ENCODE assay signal across 8 cellular contexts in genomic region chr20:956330-956951, GRCh38. TPM values are rescaled to one million over a fixed set of nuclear protein-coding genes. Genes with fewer than 3 reads are reported as not detected.
DNase-seq lines count a peak whose midpoint lies in the region; ATAC-seq, FAIRE-seq and TF ChIP-seq lines count a peak whose summit lies in the region.

No MANE protein-coding gene starts in this region.

- H3K27me3 ChIP-seq in DND-41 (ENCODE audit: insufficient read depth, low read length, poor library complexity) = no peaks in the 10 kb centered on the region
- H3K27me3 ChIP-seq in endothelial cell of umbilical vein (ENCODE audit: control insufficient read depth in 2 of 2, insufficient read depth in 2 of 2, low read length in 2 of 2) = no peaks in the 10 kb centered on the region

- H3K4me2 ChIP-seq in DND-41 (ENCODE audit: insufficient read depth, low read length) = no peak overlapping the region
- no peak overlapping the region for H3K4me2 ChIP-seq in endothelial cell of umbilical vein (ENCODE audit: insufficient read depth, low read length)

- intact Hi-C loops in endothelial cell of umbilical vein (cut with micrococcal nuclease) = loop anchor here (1.0 to 10.0 kb wide), 3 partner anchors 140 to 258 kb away; partner anchors contain the start of gene TMEM74B

- H3K36me3 ChIP-seq in DND-41 (ENCODE audit: insufficient read depth, low read length) (no peaks in the 10 kb centered on the region), endothelial cell of umbilical vein (ENCODE audit: control insufficient read depth in 2 of 2, extremely low read depth in 1 of 2, insufficient read depth in 2 of 2, low read length in 2 of 2) (no peaks in the 10 kb centered on the region)

- DNase-seq in DND-41 = peak; percentile 77
- peak; percentile 31 to 46 for DNase-seq in NOMO-1 (lab: John Stamatoyannopoulos, UW; ENCODE audit: unreplicated experiment in 2 of 2)
- peak; percentile 32 for DNase-seq in activated CD8-positive, alpha-beta memory T cell treated with anti-CD3 and anti-CD28 coated beads, Interleukin-2, amount 50 U/mL, for 1 hour (ENCODE audit: extremely low read depth)
- DNase-seq in endothelial cell of umbilical vein (ENCODE audit: low read depth, low spot score) = peak; percentile 62
- DNase-seq in mucosa of gallbladder (ENCODE audit: low spot score) = peak; percentile 51
- DNase-seq in stimulated activated CD8-positive, alpha-beta memory T cell treated with anti-CD3 and anti-CD28 coated beads, Interleukin-4, amount 100 ng/mL, for 4 hours (ENCODE audit: low read depth in 2 of 2, low spot score in 1 of 2) = peak; percentile 27 to 50

- H3K4me3 ChIP-seq in DND-41 (ENCODE audit: low read depth in 1 of 2, low read length in 2 of 2) (no peak overlapping the region), endothelial cell of umbilical vein (replicated peaks in 1 of 3; ENCODE audit: insufficient read depth in 1 of 3, low read depth in 1 of 3, low read length in 3 of 3) (no peak overlapping the region)

- dilution Hi-C loops in endothelial cell of umbilical vein (cut with MboI; ENCODE audit: extremely low pct_ligation_motif_present, low sequenced_read_pairs) = no loop called here

- peak; percentile 79 for FAIRE-seq in endothelial cell of umbilical vein (lab: Jason Lieb, UNC)

- H3K4me1 ChIP-seq in DND-41 (ENCODE audit: insufficient read depth, low read length) (no peaks in the 10 kb centered on the region), endothelial cell of umbilical vein (ENCODE audit: control insufficient read depth, extremely low read depth, insufficient read depth, low read length) (no peaks in the 10 kb centered on the region)

- H2AFZ ChIP-seq in DND-41 (ENCODE audit: low read depth, low read length) (no peak overlapping the region), endothelial cell of umbilical vein (ENCODE audit: low read depth, low read length) (no peak overlapping the region)

- no TSS peak for BruUV-seq in endothelial cell of umbilical vein (replicated peaks; lab: Mats Ljungman, UMichigan)

- no peak overlapping the region for H3K9ac ChIP-seq in DND-41 (ENCODE audit: low read depth, low read length)
- H3K9ac ChIP-seq in endothelial cell of umbilical vein (replicated peaks; ENCODE audit: extremely low read depth, insufficient read depth, low read length) = no peak overlapping the region

- H3K27ac ChIP-seq in DND-41 (ENCODE audit: low read length) = no peak overlapping the region
- no peak overlapping the region for H3K27ac ChIP-seq in endothelial cell of umbilical vein (ENCODE audit: insufficient read depth, low read depth, low read length)

- H3K79me2 ChIP-seq in DND-41 (ENCODE audit: insufficient read depth, low read length) = no peaks in the 10 kb centered on the region
- H3K79me2 ChIP-seq in endothelial cell of umbilical vein (ENCODE audit: control insufficient read depth, insufficient read depth, low read length) = no peaks in the 10 kb centered on the region

- POLR2A ChIA-PET in endothelial cell of umbilical vein (lab: Charles Lee) = interaction anchor here (0.6 kb wide), 1 partner anchor 140 kb away, joined by 3 read pairs; no protein-coding TSS in a partner anchor

- TF ChIP-seq CTCF in DND-41 (IDR thresholded peaks at IDR 0.05; ENCODE audit: borderline replicate concordance, extremely low read depth, low read length, poor library complexity, severe bottlenecking) (peak; percentile 100), endothelial cell of umbilical vein (IDR thresholded peaks at IDR 0.05; ENCODE audit: extremely low read depth in 1 of 2, insufficient read depth in 1 of 2, low read depth in 1 of 2, low read length in 2 of 2) (peak; percentile 93 to 96)

- no peaks in the 10 kb centered on the region for H3K9me1 ChIP-seq in endothelial cell of umbilical vein (replicated peaks; ENCODE audit: control insufficient read depth, extremely low read depth, insufficient read depth, low read length)

- CTCF ChIA-PET in endothelial cell of umbilical vein (lab: Charles Lee) = interaction anchor here (0.7 to 6.9 kb wide), 26 partner anchors 9 to 820 kb away, joined by 3 to 441 read pairs (median 3); no protein-coding TSS in a partner anchor

- no peaks in the 10 kb centered on the region for H4K20me1 ChIP-seq in DND-41 (ENCODE audit: insufficient read depth, low read length)
- H4K20me1 ChIP-seq in endothelial cell of umbilical vein (replicated peaks; ENCODE audit: control insufficient read depth, extremely low read depth, insufficient read depth, low read length) = no peaks in the 10 kb centered on the region

- ATAC-seq in DND-41 (ENCODE audit: insufficient read depth, low read depth) = peak; percentile 95
- peak; percentile 51 for ATAC-seq in HG02938 (IDR thresholded peaks at IDR 0.05; ENCODE audit: unreplicated experiment)
- no peak for ATAC-seq in GM21381 (IDR thresholded peaks at IDR 0.05; ENCODE audit: unreplicated experiment)

- H3K9me3 ChIP-seq in DND-41 (ENCODE audit: insufficient read depth, low read length, severe bottlenecking) (no peaks in the 10 kb centered on the region), endothelial cell of umbilical vein (replicated peaks; ENCODE audit: control insufficient read depth, insufficient read depth, low read length) (no peaks in the 10 kb centered on the region)

- TF ChIP-seq POLR2A in endothelial cell of umbilical vein (IDR thresholded peaks at IDR 0.05; ENCODE audit: low read depth, low read length) = no peak

TF ChIP-seq in endothelial cell of umbilical vein, 7 proteins besides CTCF, POLR2A, EP300 and RAD21:
- no peak for TF ChIP-seq FOS (IDR thresholded peaks at IDR 0.05; ENCODE audit: borderline replicate concordance, insufficient read depth, low read length)
- no peak for TF ChIP-seq EZH2 (IDR thresholded peaks at IDR 0.05; ENCODE audit: borderline replicate concordance, low read depth, low read length, severe bottlenecking)
- no peak for TF ChIP-seq MYC (IDR thresholded peaks at IDR 0.05; ENCODE audit: low read depth, low read length)
- TF ChIP-seq JUN (IDR thresholded peaks at IDR 0.05; ENCODE audit: borderline replicate concordance, insufficient read depth, insufficient read length, low read depth) = no peak
- TF ChIP-seq MAX (IDR thresholded peaks at IDR 0.05; ENCODE audit: insufficient read depth, insufficient read length) = no peak
- no peak for TF ChIP-seq POLR2AphosphoS5 (IDR thresholded peaks at IDR 0.05; ENCODE audit: insufficient read depth, low read depth, low read length)
- TF ChIP-seq GATA2 (IDR thresholded peaks at IDR 0.05; ENCODE audit: insufficient read depth, insufficient read length, low read depth, low read length) = no peak

RNA-seq across cellular contexts. Expression of gene ANGPT4, which starts 40.3 kb away (rescaled TPM):
- total RNA-seq in endothelial cell of umbilical vein (not detected in 2 replicates), mucosa of gallbladder (0.20 TPM)
- polyA plus RNA-seq in endothelial cell of umbilical vein = not detected in 2 replicates
- not detected in 2 replicates for polyA plus RNA-seq in endothelial cell of umbilical vein (2011; cell fraction: cytosol; rRNA removed)
- not detected in 2 replicates for polyA plus RNA-seq in endothelial cell of umbilical vein (2011; cell fraction: nucleus; rRNA removed)
- polyA plus RNA-seq in endothelial cell of umbilical vein (2012) = not detected in 2 replicates
- polyA minus RNA-seq in endothelial cell of umbilical vein = not detected in 2 replicates
- polyA minus RNA-seq in endothelial cell of umbilical vein (2011; cell fraction: cytosol; rRNA and poly(A)+ RNA removed) = not detected
- polyA minus RNA-seq in endothelial cell of umbilical vein (2011; cell fraction: nucleus; rRNA and poly(A)+ RNA removed) = not detected in 2 replicates

RNA-seq across cellular contexts. Expression of gene RSPO4, which starts 45.7 kb away (rescaled TPM):
- total RNA-seq in endothelial cell of umbilical vein (not detected in 2 replicates), mucosa of gallbladder (0.26 TPM)
- polyA plus RNA-seq in endothelial cell of umbilical vein = not detected in 2 replicates
- not detected in 2 replicates for polyA plus RNA-seq in endothelial cell of umbilical vein (2011; cell fraction: cytosol; rRNA removed)
- polyA plus RNA-seq in endothelial cell of umbilical vein (2011; cell fraction: nucleus; rRNA removed) = not detected in 2 replicates
- polyA plus RNA-seq in endothelial cell of umbilical vein (2012) = not detected in 2 replicates
- not detected in 2 replicates for polyA minus RNA-seq in endothelial cell of umbilical vein
- polyA minus RNA-seq in endothelial cell of umbilical vein (2011; cell fraction: cytosol; rRNA and poly(A)+ RNA removed) = not detected
- polyA minus RNA-seq in endothelial cell of umbilical vein (2011; cell fraction: nucleus; rRNA and poly(A)+ RNA removed) = not detected in 2 replicates
